Comparison of ENCODE assay signal across 16 cellular contexts in genomic region chr3:58101499-58102370, GRCh38.
DNase-seq lines count a peak whose midpoint lies in the region; ATAC-seq and TF ChIP-seq lines count a peak whose summit lies in the region.
"Had no signal": no experiment of that assay in that cellular context is flagged by ENCODE, and none has a peak within 500 bp of the region (broad histone marks: within the 10 kb centered on the region; RNA-seq: fewer than 3 reads in every experiment).

No MANE protein-coding gene starts in this region.

- intact Hi-C loops in transverse colon (cut with DNase I; ENCODE audit: low total_unique reads), result no loop called here

- DNase-seq in activated CD8-positive, alpha-beta T cell treated with anti-CD3 and anti-CD28 coated beads, Interleukin-2, amount 10 ng/mL, durations not matched to agents 7 days and 5 days, result peak; percentile 51
- no peak for DNase-seq in transverse colon
- DNase-seq in COLO829 (ENCODE audit: low spot score), result no peak
- DNase-seq: activated T-cell treated with anti-CD3 and anti-CD28 coated beads, Interleukin-2, amount 50 U/mL, for 48 hours; effector CD4-positive, alpha-beta T cell; NCI-H1105 treated with DMSO at 0.1 percent for 48 hours; NCI-H510A treated with DMSO at 0.1 percent for 48 hours; stimulated activated CD4-positive, alpha-beta T cell treated with anti-CD3 and anti-CD28 coated beads, Interleukin-2, amount 100 ng/mL, for 48 hours had no signal

- no peak overlapping the region for H3K4me3 Mint-ChIP-seq in activated CD8-positive, alpha-beta T cell treated with anti-CD3 and anti-CD28 coated beads, Interleukin-2, amount 10 ng/mL, durations not matched to agents 7 days and 5 days
- no peak overlapping the region for H3K4me3 Mint-ChIP-seq in nephron
- H3K4me3 Mint-ChIP-seq: CD14-positive monocyte; IgD-negative memory B cell; stimulated activated effector memory CD8-positive, alpha-beta T cell treated with anti-CD3 and anti-CD28 coated beads, Interleukin-12 subunit alpha, Interleukin-12 subunit beta, amount 100 ng/mL, for 72 hours had no signal

- 68 to 82% methylated on average over 6 to 8 of the region's 13 CpGs for WGBS in gastroesophageal sphincter (ENCODE audit: low coverage in 1 of 2), 2 donors
- 81 to 84% methylated on average over 7 to 13 of the region's 13 CpGs for WGBS in transverse colon (ENCODE audit: low coverage in 1 of 2), 2 donors

- H3K4me1 ChIP-seq in gastroesophageal sphincter, result peaks cover 0 to 50% (median 15%) of the 10 kb centered on the region in 3 donors
- peaks cover 0 to 23% (median 15%) of the 10 kb centered on the region in 4 donors for H3K4me1 ChIP-seq in transverse colon

- in situ Hi-C loops in transverse colon (cut with MboI; ENCODE audit: low pct_ligation_motif_present in 1 of 4, low pct_unique_long_range_greater_than_20kb in 1 of 4, low sequenced_read_pairs in 3 of 4), result no loop called here

- H3K27me3 Mint-ChIP-seq in activated CD8-positive, alpha-beta T cell treated with anti-CD3 and anti-CD28 coated beads, Interleukin-2, amount 10 ng/mL, durations not matched to agents 7 days and 5 days (ENCODE audit: low read depth), result no peaks in the 10 kb centered on the region
- H3K27me3 Mint-ChIP-seq in nephron (ENCODE audit: low read depth), result no peaks in the 10 kb centered on the region
- H3K27me3 Mint-ChIP-seq: IgD-negative memory B cell had no signal

- POLR2A ChIA-PET in activated CD8-positive, alpha-beta T cell treated with anti-CD3 and anti-CD28 coated beads, Interleukin-2, amount 10 ng/mL, durations not matched to agents 7 days and 5 days (lab: Charles Lee), result no interaction called here

- H3K27ac ChIP-seq in gastroesophageal sphincter (peak overlapping the region in 3 of 4 donors; percentile 54 to 71 (median 62)), transverse colon (peak overlapping the region; percentile 49 to 71 (median 64))

- H3K36me3 ChIP-seq in gastroesophageal sphincter (peaks cover 0 to 97% of the 10 kb centered on the region in 2 donors), transverse colon (peaks cover 0 to 59% (median 28%) of the 10 kb centered on the region in 4 donors)

- peaks cover 10% of the 10 kb centered on the region for H3K36me3 Mint-ChIP-seq in activated CD8-positive, alpha-beta T cell treated with anti-CD3 and anti-CD28 coated beads, Interleukin-2, amount 10 ng/mL, durations not matched to agents 7 days and 5 days (ENCODE audit: low read depth)
- peaks cover 83% of the 10 kb centered on the region for H3K36me3 Mint-ChIP-seq in nephron (ENCODE audit: low read depth)

- no peak overlapping the region for H3K27ac Mint-ChIP-seq in activated CD8-positive, alpha-beta T cell treated with anti-CD3 and anti-CD28 coated beads, Interleukin-2, amount 10 ng/mL, durations not matched to agents 7 days and 5 days
- H3K27ac Mint-ChIP-seq in nephron, result peak overlapping the region; percentile 77 to 92 (median 87)
- H3K27ac Mint-ChIP-seq: CD14-positive monocyte; stimulated activated effector memory CD8-positive, alpha-beta T cell treated with anti-CD3 and anti-CD28 coated beads, Interleukin-12 subunit alpha, Interleukin-12 subunit beta, amount 100 ng/mL, for 72 hours had no signal

- H3K9me3 ChIP-seq in gastroesophageal sphincter, result no peaks in the 10 kb centered on the region
- H3K9me3 ChIP-seq in transverse colon, result no peaks in the 10 kb centered on the region

- CTCF ChIA-PET in activated CD8-positive, alpha-beta T cell treated with anti-CD3 and anti-CD28 coated beads, Interleukin-2, amount 10 ng/mL, durations not matched to agents 7 days and 5 days (lab: Charles Lee), result no interaction called here

- TF ChIP-seq EP300 in gastroesophageal sphincter (IDR thresholded peaks at IDR 0.05), result no peak
- no peak for TF ChIP-seq EP300 in transverse colon (IDR thresholded peaks at IDR 0.05; ENCODE audit: low read depth)

- TF ChIP-seq POLR2A in gastroesophageal sphincter (IDR thresholded peaks at IDR 0.05) (no peak), transverse colon (IDR thresholded peaks at IDR 0.05) (no peak)

- H3K4me3 ChIP-seq in gastroesophageal sphincter, result no peak overlapping the region
- H3K4me3 ChIP-seq in transverse colon, result no peak overlapping the region

- peaks cover 17% of the 10 kb centered on the region for H3K4me1 Mint-ChIP-seq in activated CD8-positive, alpha-beta T cell treated with anti-CD3 and anti-CD28 coated beads, Interleukin-2, amount 10 ng/mL, durations not matched to agents 7 days and 5 days (ENCODE audit: low read depth)
- H3K4me1 Mint-ChIP-seq in nephron, result peaks cover 30% of the 10 kb centered on the region
- H3K4me1 Mint-ChIP-seq: CD14-positive monocyte, IgD-negative memory B cell had no signal

- no peak for TF ChIP-seq CTCF in gastroesophageal sphincter (IDR thresholded peaks at IDR 0.05)
- no peak for TF ChIP-seq CTCF in nephron (IDR thresholded peaks at IDR 0.05; ENCODE audit: unreplicated experiment in 3 of 3)
- TF ChIP-seq CTCF in transverse colon (IDR thresholded peaks at IDR 0.05), result no peak

- H3K9me3 Mint-ChIP-seq in activated CD8-positive, alpha-beta T cell treated with anti-CD3 and anti-CD28 coated beads, Interleukin-2, amount 10 ng/mL, durations not matched to agents 7 days and 5 days (ENCODE audit: insufficient read depth), result no peaks in the 10 kb centered on the region
- H3K9me3 Mint-ChIP-seq in nephron, result no peaks in the 10 kb centered on the region
- H3K9me3 Mint-ChIP-seq: CD14-positive monocyte; IgD-negative memory B cell; stimulated activated effector memory CD8-positive, alpha-beta T cell treated with anti-CD3 and anti-CD28 coated beads, Interleukin-12 subunit alpha, Interleukin-12 subunit beta, amount 100 ng/mL, for 72 hours had no signal

- ATAC-seq in activated CD8-positive, alpha-beta T cell treated with anti-CD3 and anti-CD28 coated beads, Interleukin-2, amount 10 ng/mL, durations not matched to agents 7 days and 5 days, result no peak
- ATAC-seq in gastroesophageal sphincter (no peak), HG03571 (IDR thresholded peaks at IDR 0.05; ENCODE audit: unreplicated experiment) (no peak), HG02642 (IDR thresholded peaks at IDR 0.05; ENCODE audit: poor library complexity, unreplicated experiment) (no peak)
- ATAC-seq: activated CD4-positive, CD25-positive, alpha-beta regulatory T cell treated with anti-CD3 and anti-CD28 coated beads, Interleukin-2, amount 50 U/mL, for 24 hours; stimulated activated effector memory CD8-positive, alpha-beta T cell treated with anti-CD3 and anti-CD28 coated beads, Interleukin-12 subunit alpha, Interleukin-12 subunit beta, amount 100 ng/mL, for 72 hours had no signal

- H3K27me3 ChIP-seq in gastroesophageal sphincter (no peaks in the 10 kb centered on the region), transverse colon (no peaks in the 10 kb centered on the region)
